In genomic region chr5:90365328-90365727, GRCh38 we compare ENCODE assay signal across 20 cellular contexts.
"Had no signal": no experiment of that assay in that cellular context is flagged by ENCODE, and none has a peak within 500 bp of the region (broad histone marks: within the 10 kb centered on the region; RNA-seq: fewer than 3 reads in every experiment).

No MANE protein-coding gene starts in this region.

- DNase-seq: hippocampal formation; kidney glomerular epithelial cell; left cardiac atrium; left ventricle myocardium superior; midbrain; mucosa of descending colon; naive thymus-derived CD4-positive, alpha-beta T cell; ovary; retina; right cardiac atrium; stimulated activated CD4-positive, alpha-beta T cell treated with anti-CD3 and anti-CD28 coated beads, Interleukin-12 subunit alpha, Interleukin-12 subunit beta, amount 100 ng/mL, for 4 hours; stimulated activated CD4-positive, alpha-beta T cell treated with anti-CD3 and anti-CD28 coated beads, Interleukin-15, amount 100 ng/mL, for 24 hours; stimulated activated CD4-positive, alpha-beta T cell treated with anti-CD3 and anti-CD28 coated beads, Interleukin-2, amount 100 ng/mL, for 24 hours; stimulated activated CD4-positive, alpha-beta T cell treated with anti-CD3 and anti-CD28 coated beads, Interleukin-4, amount 100 ng/mL, for 1 hour; stimulated activated naive B cell treated with anti-CD40 and anti-IgM and Interleukin-4, amounts not matched to agents 10 μg/mL and 1 μg/mL and 100 μg/mL, for 72 hours; stimulated activated naive CD8-positive, alpha-beta T cell treated with anti-CD3 and anti-CD28 coated beads, Interleukin-15, Interleukin-2, amounts not matched to agents 100 U/mL and 50 U/mL, for 24 hours; stomach; testis; thyroid gland; transverse colon had no signal
